ENCODE assay signal across 1 cellular context in genomic region chr1:52629667-52630066, GRCh38.
TF ChIP-seq lines count a peak whose summit lies in the region.

No MANE protein-coding gene starts in this region.

TF ChIP-seq in K562, 482 proteins besides CTCF, POLR2A, EP300 and RAD21 (continued from another document):
- no peak for TF ChIP-seq ZNF740 (CRISPR knock-in tag; IDR thresholded peaks at IDR 0.05)
- TF ChIP-seq ZNF740 (tag; IDR thresholded peaks at IDR 0.05), result no peak
- TF ChIP-seq AFF4 (CRISPR knock-in tag; IDR thresholded peaks at IDR 0.05), result no peak
- TF ChIP-seq ZNF274 (IDR thresholded peaks at IDR 0.05; ENCODE audit: borderline replicate concordance, low read depth, low read length), result no peak
- peak; percentile 97 for TF ChIP-seq SMARCA5 (IDR thresholded peaks at IDR 0.05)
- TF ChIP-seq JUN (IDR thresholded peaks at IDR 0.05; ENCODE audit: borderline replicate concordance, low read depth, low read length), result no peak
- no peak for TF ChIP-seq JUN (CRISPR knock-in tag; IDR thresholded peaks at IDR 0.05; ENCODE audit: borderline replicate concordance)
- peak; percentile 99 for TF ChIP-seq BCOR (IDR thresholded peaks at IDR 0.05)
- no peak for TF ChIP-seq MCM3 (IDR thresholded peaks at IDR 0.05)
- no peak for TF ChIP-seq ZBTB5 (IDR thresholded peaks at IDR 0.05)
- TF ChIP-seq ZC3H4 (CRISPR knock-in tag; IDR thresholded peaks at IDR 0.05; ENCODE audit: borderline replicate concordance), result no peak
- no peak for TF ChIP-seq ZBTB33 (CRISPR knock-in tag; IDR thresholded peaks at IDR 0.05)
- TF ChIP-seq, protein P1, sequence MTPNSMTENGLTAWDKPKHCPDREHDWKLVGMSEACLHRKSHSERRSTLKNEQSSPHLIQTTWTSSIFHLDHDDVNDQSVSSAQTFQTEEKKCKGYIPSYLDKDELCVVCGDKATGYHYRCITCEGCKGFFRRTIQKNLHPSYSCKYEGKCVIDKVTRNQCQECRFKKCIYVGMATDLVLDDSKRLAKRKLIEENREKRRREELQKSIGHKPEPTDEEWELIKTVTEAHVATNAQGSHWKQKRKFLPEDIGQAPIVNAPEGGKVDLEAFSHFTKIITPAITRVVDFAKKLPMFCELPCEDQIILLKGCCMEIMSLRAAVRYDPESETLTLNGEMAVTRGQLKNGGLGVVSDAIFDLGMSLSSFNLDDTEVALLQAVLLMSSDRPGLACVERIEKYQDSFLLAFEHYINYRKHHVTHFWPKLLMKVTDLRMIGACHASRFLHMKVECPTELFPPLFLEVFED (CRISPR knock-in tag; conservative IDR thresholded peaks at IDR 0.05), result no peak
- no peak for TF ChIP-seq ELK1 (CRISPR knock-in tag; IDR thresholded peaks at IDR 0.05)
- TF ChIP-seq, protein P2, sequence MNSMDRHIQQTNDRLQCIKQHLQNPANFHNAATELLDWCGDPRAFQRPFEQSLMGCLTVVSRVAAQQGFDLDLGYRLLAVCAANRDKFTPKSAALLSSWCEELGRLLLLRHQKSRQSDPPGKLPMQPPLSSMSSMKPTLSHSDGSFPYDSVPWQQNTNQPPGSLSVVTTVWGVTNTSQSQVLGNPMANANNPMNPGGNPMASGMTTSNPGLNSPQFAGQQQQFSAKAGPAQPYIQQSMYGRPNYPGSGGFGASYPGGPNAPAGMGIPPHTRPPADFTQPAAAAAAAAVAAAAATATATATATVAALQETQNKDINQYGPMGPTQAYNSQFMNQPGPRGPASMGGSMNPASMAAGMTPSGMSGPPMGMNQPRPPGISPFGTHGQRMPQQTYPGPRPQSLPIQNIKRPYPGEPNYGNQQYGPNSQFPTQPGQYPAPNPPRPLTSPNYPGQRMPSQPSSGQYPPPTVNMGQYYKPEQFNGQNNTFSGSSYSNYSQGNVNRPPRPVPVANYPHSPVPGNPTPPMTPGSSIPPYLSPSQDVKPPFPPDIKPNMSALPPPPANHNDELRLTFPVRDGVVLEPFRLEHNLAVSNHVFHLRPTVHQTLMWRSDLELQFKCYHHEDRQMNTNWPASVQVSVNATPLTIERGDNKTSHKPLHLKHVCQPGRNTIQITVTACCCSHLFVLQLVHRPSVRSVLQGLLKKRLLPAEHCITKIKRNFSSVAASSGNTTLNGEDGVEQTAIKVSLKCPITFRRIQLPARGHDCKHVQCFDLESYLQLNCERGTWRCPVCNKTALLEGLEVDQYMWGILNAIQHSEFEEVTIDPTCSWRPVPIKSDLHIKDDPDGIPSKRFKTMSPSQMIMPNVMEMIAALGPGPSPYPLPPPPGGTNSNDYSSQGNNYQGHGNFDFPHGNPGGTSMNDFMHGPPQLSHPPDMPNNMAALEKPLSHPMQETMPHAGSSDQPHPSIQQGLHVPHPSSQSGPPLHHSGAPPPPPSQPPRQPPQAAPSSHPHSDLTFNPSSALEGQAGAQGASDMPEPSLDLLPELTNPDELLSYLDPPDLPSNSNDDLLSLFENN (IDR thresholded peaks at IDR 0.05; ENCODE audit: low read depth in 2 of 2, low read length in 2 of 2), result no peak
- TF ChIP-seq TAF9B (IDR thresholded peaks at IDR 0.05; ENCODE audit: partially characterized antibody), result no peak
- TF ChIP-seq KAT8 (IDR thresholded peaks at IDR 0.05; ENCODE audit: low read depth), result no peak
- TF ChIP-seq SMARCC2 (IDR thresholded peaks at IDR 0.05; ENCODE audit: low read depth), result no peak
- no peak for TF ChIP-seq HDAC3 (IDR thresholded peaks at IDR 0.05; ENCODE audit: borderline replicate concordance, partially characterized antibody)
- TF ChIP-seq C11orf30 (IDR thresholded peaks at IDR 0.05; ENCODE audit: low read depth), result no peak
- peak; percentile 94 for TF ChIP-seq ADNP (tag; IDR thresholded peaks at IDR 0.05)
- no peak for TF ChIP-seq HMG20B (CRISPR knock-in tag; IDR thresholded peaks at IDR 0.05)
- TF ChIP-seq PTBP1 (IDR thresholded peaks at IDR 0.05; ENCODE audit: low read depth, low read length), result 0 out of 2 replicates have a peak, but pooled peaks have one; percentile 64
